ENCODE assay signal across 8 cellular contexts in the genomic region with DNA sequence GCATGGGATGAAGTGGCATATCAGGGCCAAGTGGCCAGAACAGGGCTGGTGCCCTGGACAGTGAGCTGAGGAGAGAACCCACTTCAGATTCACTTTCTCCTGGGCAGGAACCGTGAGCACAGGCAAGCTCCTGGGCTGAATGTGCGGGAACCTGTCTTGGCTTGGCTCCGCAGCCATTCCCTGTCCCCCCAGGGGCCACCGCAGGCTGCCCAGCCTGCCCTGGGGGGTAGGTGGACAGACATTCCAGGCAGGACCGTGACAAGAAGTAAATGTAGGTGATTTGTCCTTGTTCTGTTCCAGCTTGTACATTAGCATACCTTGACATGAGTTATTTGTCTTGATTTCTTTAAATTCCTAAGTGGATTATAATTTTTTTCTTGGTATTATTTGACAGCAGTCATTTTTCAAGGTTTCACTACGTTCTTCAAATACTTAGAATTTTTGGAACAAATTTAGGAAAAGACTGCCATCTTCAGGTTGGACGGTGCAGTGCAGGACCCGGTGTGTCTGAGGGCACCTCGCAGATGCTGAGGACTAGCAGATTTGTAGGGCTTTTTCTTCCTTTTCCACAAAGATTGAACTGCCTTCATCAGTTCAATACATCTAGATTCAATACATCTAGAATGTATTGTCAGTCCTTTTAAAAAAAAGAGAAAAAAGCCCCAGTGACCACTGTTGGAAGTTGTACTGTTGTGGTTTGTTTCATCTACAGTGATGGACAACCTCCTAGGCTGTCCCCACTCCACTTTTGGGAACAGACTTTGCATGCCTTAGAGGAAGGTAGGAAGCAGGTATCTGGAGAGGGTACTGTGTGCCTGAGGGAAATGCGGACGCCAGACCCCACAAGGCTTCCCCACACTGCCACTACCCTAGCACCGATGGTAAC.
DNase-seq lines count a peak whose midpoint lies in the region; ATAC-seq lines count a peak whose summit lies in the region.

No MANE protein-coding gene starts in this region.

- no CpG with 5 or more reads among the region's 12 CpGs for WGBS in trophoblast cell (ENCODE audit: extremely low coverage, insufficient coverage, insufficient read length)

- peak overlapping the region; percentile 3 for H3K14ac ChIP-seq in trophoblast cell (ENCODE audit: low read length)

- H3K9me3 ChIP-seq in trophoblast cell (ENCODE audit: insufficient read depth, low read depth, low read length) = no peaks in the 10 kb centered on the region

- no peak overlapping the region for H3K9ac ChIP-seq in trophoblast cell (ENCODE audit: low read length)

- peak overlapping the region; percentile 47 for H3K4ac ChIP-seq in trophoblast cell (ENCODE audit: low read depth, low read length)

- peaks cover 15% of the 10 kb centered on the region for H3K27me3 Mint-ChIP-seq in activated T-cell treated with anti-CD3 and anti-CD28 coated beads, Interleukin-2, amount 50 U/mL, for 4 hours (ENCODE audit: low read depth)

- ATAC-seq in HG03159 (IDR thresholded peaks at IDR 0.05; ENCODE audit: unreplicated experiment) (peak; percentile 63), GM21423 (IDR thresholded peaks at IDR 0.05; ENCODE audit: unreplicated experiment) (no peak), HG03108 (IDR thresholded peaks at IDR 0.05; ENCODE audit: unreplicated experiment) (no peak)
- peak in 1 of 2 donors; percentile 66 for ATAC-seq in activated T-cell treated with anti-CD3 and anti-CD28 coated beads, Interleukin-2, amount 50 U/mL, for 4 hours

- peaks cover 30 to 44% of the 10 kb centered on the region in 2 experiments for H3K36me3 ChIP-seq in trophoblast cell (ENCODE audit: control insufficient read depth in 1 of 2, insufficient read depth in 2 of 2, low read length in 2 of 2)

- H3K9me3 Mint-ChIP-seq in activated T-cell treated with anti-CD3 and anti-CD28 coated beads, Interleukin-2, amount 50 U/mL, for 4 hours = no peaks in the 10 kb centered on the region

- peaks cover 8 to 15% of the 10 kb centered on the region in 2 experiments for H3K4me1 ChIP-seq in trophoblast cell (ENCODE audit: control insufficient read depth in 1 of 2, insufficient read depth in 2 of 2, low read length in 2 of 2)

- peak overlapping the region; percentile 12 for H3K27ac ChIP-seq in trophoblast cell (ENCODE audit: low read depth, low read length)

- no peak overlapping the region for H2AK5ac ChIP-seq in trophoblast cell (ENCODE audit: low read length)

- H2BK12ac ChIP-seq in trophoblast cell (ENCODE audit: low read length) = peak overlapping the region; percentile 64

- peaks cover 5% of the 10 kb centered on the region for H3K79me1 ChIP-seq in trophoblast cell (ENCODE audit: low read length)

- no peak overlapping the region for H2AFZ ChIP-seq in trophoblast cell (ENCODE audit: insufficient read depth, low read length, poor library complexity)

- no peak overlapping the region for H2BK5ac ChIP-seq in trophoblast cell (ENCODE audit: low read depth, low read length, poor library complexity)

- H3K79me2 ChIP-seq in trophoblast cell (ENCODE audit: control insufficient read depth, insufficient read depth, low read length, poor library complexity) = no peaks in the 10 kb centered on the region

- H4K91ac ChIP-seq in trophoblast cell (ENCODE audit: low read depth, low read length) = peak overlapping the region; percentile 57

- no peak overlapping the region for H4K8ac ChIP-seq in trophoblast cell (ENCODE audit: low read depth, low read length)

- no peak overlapping the region for H4K12ac ChIP-seq in trophoblast cell (ENCODE audit: low read depth, low read length)

- H3K18ac ChIP-seq in trophoblast cell (ENCODE audit: low read length) = peak overlapping the region; percentile 10

- no peaks in the 10 kb centered on the region for H3K27me3 ChIP-seq in trophoblast cell (ENCODE audit: insufficient read depth, low read length)

- peak overlapping the region; percentile 15 for H3K4me2 ChIP-seq in trophoblast cell (ENCODE audit: low read length)

- H3K4me3 Mint-ChIP-seq in activated T-cell treated with anti-CD3 and anti-CD28 coated beads, Interleukin-2, amount 50 U/mL, for 4 hours = no peak overlapping the region

- H3K23ac ChIP-seq in trophoblast cell (ENCODE audit: low read length) = no peak overlapping the region

- H3K4me3 ChIP-seq in trophoblast cell (ENCODE audit: low read depth, low read length) = no peak overlapping the region

- no peaks in the 10 kb centered on the region for H3K36me3 Mint-ChIP-seq in activated T-cell treated with anti-CD3 and anti-CD28 coated beads, Interleukin-2, amount 50 U/mL, for 4 hours (ENCODE audit: insufficient read depth)

- H2BK120ac ChIP-seq in trophoblast cell (ENCODE audit: insufficient read depth, low read length, poor library complexity) = peak overlapping the region; percentile 5

- DNase-seq in DMS53 treated with DMSO at 0.1 percent for 48 hours (lab: John Stamatoyannopoulos, UW; ENCODE audit: unreplicated experiment) (peak; percentile 11), NOMO-1 treated with dmso at 0.1 percent for 144 hours (lab: John Stamatoyannopoulos, UW; ENCODE audit: unreplicated experiment) (peak; percentile 5), foreskin melanocyte (peak; percentile 53), trophoblast cell (peak; percentile 76 to 94)
- DNase-seq in activated T-cell treated with anti-CD3 and anti-CD28 coated beads, Interleukin-2, amount 50 U/mL, for 4 hours = peak; percentile 32

- no peaks in the 10 kb centered on the region for H3K4me1 Mint-ChIP-seq in activated T-cell treated with anti-CD3 and anti-CD28 coated beads, Interleukin-2, amount 50 U/mL, for 4 hours (ENCODE audit: low read depth)

Comparison
In these comparisons a context has a peak if more than half of its experiments do, and no peak if none do; other contexts are left out.
1. DNase-seq: peak in every context shown above with its lines; median percentile 85 in trophoblast cell; 53 in foreskin melanocyte; 32 in activated T-cell treated with anti-CD3 and anti-CD28 coated beads, Interleukin-2, amount 50 U/mL, for 4 hours; 11 in DMS53 treated with DMSO at 0.1 percent for 48 hours; 5 in NOMO-1 treated with dmso at 0.1 percent for 144 hours.